Comparison of ENCODE assay signal across 7 cellular contexts in the genomic region with DNA sequence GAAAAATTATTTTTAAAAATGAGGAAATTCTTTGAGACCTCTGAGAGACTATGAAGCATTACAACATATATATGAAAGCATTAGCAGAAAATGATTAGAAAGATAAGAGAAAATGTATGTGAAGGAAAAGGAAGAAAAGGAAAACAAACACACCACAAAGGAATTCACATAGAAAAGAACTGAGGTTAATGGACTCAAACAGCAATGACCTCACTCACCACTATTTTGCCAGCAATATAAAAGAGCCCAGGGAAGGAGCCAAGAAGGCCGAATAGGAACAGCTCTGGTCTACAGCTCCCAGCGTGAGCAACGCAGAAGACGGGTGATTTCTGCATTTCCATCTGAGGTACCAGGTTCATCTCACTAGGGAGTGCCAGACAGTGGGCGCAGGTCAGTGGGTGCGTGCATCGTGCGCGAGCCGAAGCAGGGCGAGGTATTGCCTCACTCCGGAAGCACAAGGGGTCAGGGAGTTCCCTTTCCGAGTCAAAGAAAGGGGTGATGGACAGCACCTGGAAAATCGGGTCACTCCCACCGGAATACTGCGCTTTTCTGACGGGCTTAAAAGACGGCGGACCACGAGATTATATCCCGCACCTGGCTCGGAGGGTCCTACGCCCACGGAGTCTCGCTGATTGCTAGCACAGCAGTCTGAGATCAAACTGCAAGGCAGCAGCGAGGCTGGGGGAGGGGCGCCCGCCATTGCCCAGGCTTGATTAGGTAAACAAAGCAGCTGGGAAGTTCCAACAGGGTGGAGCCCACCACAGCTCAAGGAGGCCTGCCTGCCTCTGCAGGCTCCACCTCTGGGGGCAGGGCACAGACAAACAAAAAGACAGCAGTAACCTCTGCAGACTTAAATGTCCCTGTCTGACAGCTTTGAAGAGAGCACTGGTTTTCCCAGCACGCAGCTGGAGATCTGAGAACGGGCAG.
DNase-seq lines count a peak whose midpoint lies in the region; ATAC-seq, FAIRE-seq and TF ChIP-seq lines count a peak whose summit lies in the region.
"Not testable (repeated sequence)": the region's sequence is repeated elsewhere in the genome, so short reads cannot be mapped to it uniquely, and the experiment has no call there.

No MANE protein-coding gene starts in this region.

- not testable (repeated sequence) for TF ChIP-seq CTCF in K562 (IDR thresholded peaks at IDR 0.05 in 2 of 3, conservative IDR thresholded peaks at IDR 0.05 in 1 of 3; ENCODE audit: insufficient read depth in 2 of 3, low read depth in 1 of 3, low read length in 3 of 3); fibroblast of pulmonary artery (IDR thresholded peaks at IDR 0.05; ENCODE audit: low read length, missing control alignments)

- FAIRE-seq in K562 (lab: Jason Lieb, UNC), result not testable (repeated sequence)

- TF ChIP-seq POLR2A in K562 (conservative IDR thresholded peaks at IDR 0.05), result not testable (repeated sequence)

- not testable (repeated sequence) for H3K23ac ChIP-seq in neuronal stem cell (ENCODE audit: low read depth, low read length, poor library complexity)

- not testable (repeated sequence) for H4K91ac ChIP-seq in neuronal stem cell (ENCODE audit: low read depth, low read length, poor library complexity)

- not testable (repeated sequence) for TF ChIP-seq EP300 in K562 (IDR thresholded peaks at IDR 0.05; ENCODE audit: low read length)

- H3K14ac ChIP-seq in neuronal stem cell (ENCODE audit: low read length), result not testable (repeated sequence)

- TSS peak; percentile 49 for BruUV-seq in K562 (replicated peaks; lab: Mats Ljungman, UMichigan)

- H3K4ac ChIP-seq in neuronal stem cell (ENCODE audit: low read length), result not testable (repeated sequence)

- H3K27me3 ChIP-seq in MG63; K562 (ENCODE audit: control insufficient read depth in 2 of 2, insufficient read depth in 2 of 2, low read length in 2 of 2); neuronal stem cell (ENCODE audit: control insufficient read depth in 3 of 3, insufficient read depth in 3 of 3, low read depth in 1 of 3, low read length in 3 of 3): not testable (repeated sequence)

- intact Hi-C loops in K562 (cut with micrococcal nuclease), result not testable (repeated sequence)

- TF ChIP-seq RAD21 in K562 (CRISPR knock-in tag; conservative IDR thresholded peaks at IDR 0.05 in 1 of 2, IDR thresholded peaks at IDR 0.05 in 1 of 2), result not testable (repeated sequence)

- not testable (repeated sequence) for H3K18ac ChIP-seq in neuronal stem cell (ENCODE audit: low read length)

- not testable (repeated sequence) for H2AFZ ChIP-seq in K562 (ENCODE audit: low read depth, low read length)
- peak overlapping the region; percentile 71 for H2AFZ ChIP-seq in neuronal stem cell (ENCODE audit: low read length)

- POLR2A ChIA-PET in K562 (lab: Yijun Ruan, JAX), result not testable (repeated sequence)

- H3K4me1 ChIP-seq in K562 (replicated peaks in 1 of 2; ENCODE audit: control insufficient read depth in 2 of 2, insufficient read depth in 2 of 2, low read length in 2 of 2); neuronal stem cell (ENCODE audit: control insufficient read depth in 2 of 2, insufficient read depth in 1 of 2, low read depth in 1 of 2, low read length in 2 of 2): not testable (repeated sequence)

- H2BK120ac ChIP-seq in neuronal stem cell (ENCODE audit: low read depth, low read length), result not testable (repeated sequence)

- CTCF ChIA-PET in K562 (lab: Yijun Ruan, JAX; ENCODE audit: low intra/inter-chr PET ratio), result not testable (repeated sequence)

- not testable (repeated sequence) for H4K20me1 ChIP-seq in K562 (replicated peaks; ENCODE audit: control insufficient read depth, insufficient read depth, low read length)

- H3K9me3 ChIP-seq in MG63; SK-N-MC (ENCODE audit: low read depth, low read length); K562 (replicated peaks; ENCODE audit: control insufficient read depth, insufficient read depth, low read depth, low read length); iPS-18c (ENCODE audit: control insufficient read depth, insufficient read depth, low read length); neuronal stem cell (replicated peaks in 1 of 2; ENCODE audit: control insufficient read depth in 2 of 2, insufficient read depth in 1 of 2, low read depth in 1 of 2, low read length in 2 of 2): not testable (repeated sequence)

- ATAC-seq in K562, result peak; percentile 55; the same call in 1 of the 3 replicates

- not testable (repeated sequence) for H3K79me1 ChIP-seq in neuronal stem cell (ENCODE audit: low read depth, low read length)

- H3K27ac ChIP-seq in SK-N-MC; neuronal stem cell (replicated peaks; ENCODE audit: low read length): not testable (repeated sequence)
- peak overlapping the region; percentile 57; the same call in 2 of the 3 replicates for H3K27ac ChIP-seq in K562 (ENCODE audit: extremely low read depth, low read depth, low read length)

- H3K9me1 ChIP-seq in K562 (ENCODE audit: control insufficient read depth, insufficient read depth, low read length), result not testable (repeated sequence)

- not testable (repeated sequence) for H2AK5ac ChIP-seq in neuronal stem cell (ENCODE audit: low read depth, low read length)

- not testable (repeated sequence) for H2BK12ac ChIP-seq in neuronal stem cell (ENCODE audit: low read length)

- in situ Hi-C loops in K562 (cut with MboI), result not testable (repeated sequence)

- not testable (repeated sequence) for H4K8ac ChIP-seq in neuronal stem cell (ENCODE audit: low read depth, low read length)

- not testable (repeated sequence) for H2BK5ac ChIP-seq in neuronal stem cell (ENCODE audit: low read length)

- H3K79me2 ChIP-seq in K562 (ENCODE audit: control insufficient read depth, insufficient read depth, low read length), result peaks cover 20% of the 10 kb centered on the region

- not testable (repeated sequence) for H3K4me2 ChIP-seq in K562 (ENCODE audit: insufficient read depth, low read length); neuronal stem cell (ENCODE audit: insufficient read depth, low read length, poor library complexity, severe bottlenecking)

- H3K4me3 ChIP-seq in MG63; fibroblast of pulmonary artery (replicated peaks; ENCODE audit: low read depth, low read length); neuronal stem cell (ENCODE audit: low read length in 2 of 2): not testable (repeated sequence)
- peak overlapping the region; percentile 60 for H3K4me3 ChIP-seq in SK-N-MC
- H3K4me3 ChIP-seq in K562, result peak overlapping the region; percentile 22
- H3K4me3 ChIP-seq in iPS-18c (ENCODE audit: insufficient read depth, low read depth, low read length), result peak overlapping the region; percentile 41

- H3K9ac ChIP-seq in SK-N-MC (ENCODE audit: insufficient read length) (peak overlapping the region; percentile 37), K562 (ENCODE audit: insufficient read depth in 1 of 2, low read depth in 2 of 2, low read length in 2 of 2) (peak overlapping the region in 1 of 2 experiments; percentile 49; a peak in 2 of 4 replicates)
- not testable (repeated sequence) for H3K9ac ChIP-seq in neuronal stem cell (ENCODE audit: low read depth, low read length, poor library complexity)

- not testable (repeated sequence) for H3K36me3 ChIP-seq in MG63; SK-N-MC (ENCODE audit: insufficient read depth, low read length); K562 (ENCODE audit: control insufficient read depth, insufficient read depth, low read length); neuronal stem cell (replicated peaks in 1 of 2; ENCODE audit: control insufficient read depth in 2 of 2, insufficient read depth in 2 of 2, low read length in 2 of 2)

- H2BK15ac ChIP-seq in neuronal stem cell (ENCODE audit: low read length), result not testable (repeated sequence)

- 2% methylated on average over 9 of the region's 30 CpGs for WGBS in K562 (ENCODE audit: insufficient coverage, low coverage, missing lambda C conversion rate)
- WGBS in neuronal stem cell (ENCODE audit: extremely low coverage in 2 of 2, insufficient read length in 2 of 2, insufficient replicate concordance in 1 of 2), 2 donors, result no CpG with 5 or more reads among the region's 30 CpGs

- DNase-seq in H4 (ENCODE audit: low spot score) (peak; percentile 47), MG63 (peak; percentile 2), K562 (ENCODE audit: extremely low read depth in 1 of 4, low spot score in 3 of 4) (peak in 1 of 4 experiments; percentile 9), fibroblast of pulmonary artery (ENCODE audit: low read depth) (peak; percentile 0)
- not testable (repeated sequence) for DNase-seq in SK-N-MC (ENCODE audit: low read depth, low spot score); neuronal stem cell (ENCODE audit: low spot score)

TF ChIP-seq in K562, 482 proteins besides CTCF, POLR2A, EP300 and RAD21 (continues in another document):
- TF ChIP-seq NR2C2 (CRISPR knock-in tag; IDR thresholded peaks at IDR 0.05) (peak; percentile 85; the same call in 1 of the 2 replicates), NR2C2 (tag; IDR thresholded peaks at IDR 0.05) (peak; percentile 91), L3MBTL2 (IDR thresholded peaks at IDR 0.05) (peak; percentile 60; the same call in 1 of the 2 replicates), FOXA3 (CRISPR knock-in tag; conservative IDR thresholded peaks at IDR 0.05 in 1 of 2, IDR thresholded peaks at IDR 0.05 in 1 of 2) (peak in 1 of 2 experiments; percentile 17; a peak in 1 of 4 replicates), ATF7 (IDR thresholded peaks at IDR 0.05) (peak; percentile 34; the same call in 1 of the 2 replicates), ETV5 (CRISPR knock-in tag; IDR thresholded peaks at IDR 0.05; ENCODE audit: low read depth) (peak; percentile 92), RBFOX2 (IDR thresholded peaks at IDR 0.05; ENCODE audit: low read depth, low read length) (peak; percentile 44)
- TF ChIP-seq, protein P1, sequence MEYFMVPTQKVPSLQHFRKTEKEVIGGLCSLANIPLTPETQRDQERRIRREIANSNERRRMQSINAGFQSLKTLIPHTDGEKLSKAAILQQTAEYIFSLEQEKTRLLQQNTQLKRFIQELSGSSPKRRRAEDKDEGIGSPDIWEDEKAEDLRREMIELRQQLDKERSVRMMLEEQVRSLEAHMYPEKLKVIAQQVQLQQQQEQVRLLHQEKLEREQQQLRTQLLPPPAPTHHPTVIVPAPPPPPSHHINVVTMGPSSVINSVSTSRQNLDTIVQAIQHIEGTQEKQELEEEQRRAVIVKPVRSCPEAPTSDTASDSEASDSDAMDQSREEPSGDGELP (CRISPR knock-in tag; IDR thresholded peaks at IDR 0.05; ENCODE audit: borderline replicate concordance), result peak; percentile 60; the same call in 1 of the 2 replicates
